In genomic region chr12:117836999-117837736, GRCh38 we compare ENCODE assay signal across 8 cellular contexts.
DNase-seq lines count a peak whose midpoint lies in the region; ATAC-seq and TF ChIP-seq lines count a peak whose summit lies in the region.

No MANE protein-coding gene starts in this region.

- no peak overlapping the region for H3K27ac Mint-ChIP-seq in HFFc6

- DNase-seq in DMS53 treated with DMSO at 0.1 percent for 48 hours (lab: John Stamatoyannopoulos, UW; ENCODE audit: unreplicated experiment) (peak; percentile 72), HFFc6 (peak; percentile 68), NCI-H226 (peak; percentile 41), dermis blood vessel endothelial cell (peak; percentile 88), lower leg skin (ENCODE audit: low spot score in 2 of 2) (peak; percentile 74 to 96)
- peak; percentile 58 to 68 for DNase-seq in activated CD4-positive, alpha-beta T cell treated with anti-CD3 and anti-CD28 coated beads, Interleukin-2, amount 50 U/mL, for 4 hours
- DNase-seq in stimulated activated CD4-positive, alpha-beta T cell treated with anti-CD3 and anti-CD28 coated beads, TNF-alpha, amount 100 ng/mL, for 24 hours (ENCODE audit: low read depth in 3 of 3), result peak; percentile 52 to 77 (median 60)

- peaks cover 52% of the 10 kb centered on the region for H3K4me1 Mint-ChIP-seq in HFFc6 (ENCODE audit: low read depth)

- H3K27me3 Mint-ChIP-seq in HFFc6 (ENCODE audit: insufficient read depth), result peaks cover 13% of the 10 kb centered on the region

- no peak overlapping the region for H3K4me3 ChIP-seq in lower leg skin (ENCODE audit: low read depth, poor library complexity, severe bottlenecking)

- no peaks in the 10 kb centered on the region for H3K9me3 Mint-ChIP-seq in HFFc6

- peak; percentile 100 for TF ChIP-seq CTCF in HFFc6 (IDR thresholded peaks at IDR 0.05)
- peak in 1 of 3 donors; percentile 87 for TF ChIP-seq CTCF in lower leg skin (IDR thresholded peaks at IDR 0.05)

- WGBS in lower leg skin, 2 donors, result 9% methylated on average over 22 of the region's 22 CpGs

- ATAC-seq in HG02588 (IDR thresholded peaks at IDR 0.05; ENCODE audit: unreplicated experiment), result no peak

- H3K36me3 Mint-ChIP-seq in HFFc6 (ENCODE audit: low read depth), result no peaks in the 10 kb centered on the region

- H3K4me3 Mint-ChIP-seq in HFFc6, result peak overlapping the region; percentile 47; the same call in 1 of the 2 replicates

- no peak for TF ChIP-seq POLR2A in lower leg skin (IDR thresholded peaks at IDR 0.05)

- intact Hi-C loops in lower leg skin (cut with DNase I; ENCODE audit: low total_unique reads), result loop anchor here (5.0 kb wide), 2 partner anchors 470 to 625 kb away; no protein-coding TSS in a partner anchor
